In the genomic region with DNA sequence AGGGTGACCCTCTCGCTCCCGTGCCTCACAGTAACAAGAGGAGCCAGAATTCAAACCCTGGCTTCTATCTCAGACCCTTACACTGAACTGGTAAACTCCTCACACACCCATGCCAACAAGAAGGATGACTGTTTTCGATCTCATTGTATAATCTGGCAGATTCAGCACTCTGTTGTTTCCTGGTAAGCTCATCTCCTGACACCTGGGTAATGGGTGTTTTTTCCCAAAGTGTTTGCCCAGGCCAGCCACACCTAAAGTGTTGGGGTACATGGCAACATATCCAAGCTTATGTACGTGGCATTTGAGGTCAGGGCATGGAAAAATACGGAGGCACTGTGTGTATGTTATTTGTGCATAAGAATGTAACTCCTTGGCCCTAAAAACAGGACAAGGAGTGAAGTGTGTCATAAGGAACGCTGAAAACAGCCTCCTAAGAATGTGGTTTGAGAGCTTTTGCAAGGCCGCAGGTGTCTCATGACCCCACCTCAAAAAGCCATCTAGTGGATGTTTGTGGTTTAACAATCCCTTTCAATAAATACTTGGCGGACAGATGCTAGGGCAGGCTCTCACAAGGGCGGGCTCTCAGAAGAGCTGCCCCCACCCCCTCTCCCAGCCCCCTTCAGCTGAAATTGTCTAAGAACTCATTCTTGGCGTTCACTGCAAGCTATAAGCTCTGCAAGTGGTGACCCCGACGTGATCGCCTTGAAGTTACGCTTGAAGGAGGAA, we compare ENCODE assay signal across 1 cellular context.
TF ChIP-seq lines count a peak whose summit lies in the region.

MS4A15 (plus strand) TSS at position 561 of the 726 bp plus-strand sequence. CDS start 6,867 bp downstream, outside the sequence.

TF ChIP-seq in SK-N-SH treated with all-trans-retinoic acid at 6 μM for 48 hours, 23 proteins besides CTCF, POLR2A, EP300 and RAD21 (continued from another document):
- TF ChIP-seq, protein P1, sequence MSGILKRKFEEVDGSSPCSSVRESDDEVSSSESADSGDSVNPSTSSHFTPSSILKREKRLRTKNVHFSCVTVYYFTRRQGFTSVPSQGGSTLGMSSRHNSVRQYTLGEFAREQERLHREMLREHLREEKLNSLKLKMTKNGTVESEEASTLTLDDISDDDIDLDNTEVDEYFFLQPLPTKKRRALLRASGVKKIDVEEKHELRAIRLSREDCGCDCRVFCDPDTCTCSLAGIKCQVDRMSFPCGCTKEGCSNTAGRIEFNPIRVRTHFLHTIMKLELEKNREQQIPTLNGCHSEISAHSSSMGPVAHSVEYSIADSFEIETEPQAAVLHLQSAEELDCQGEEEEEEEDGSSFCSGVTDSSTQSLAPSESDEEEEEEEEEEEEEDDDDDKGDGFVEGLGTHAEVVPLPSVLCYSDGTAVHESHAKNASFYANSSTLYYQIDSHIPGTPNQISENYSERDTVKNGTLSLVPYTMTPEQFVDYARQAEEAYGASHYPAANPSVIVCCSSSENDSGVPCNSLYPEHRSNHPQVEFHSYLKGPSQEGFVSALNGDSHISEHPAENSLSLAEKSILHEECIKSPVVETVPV (CRISPR knock-in tag; IDR thresholded peaks at IDR 0.05), result no peak
- TF ChIP-seq PPARA (CRISPR knock-in tag; IDR thresholded peaks at IDR 0.05; ENCODE audit: borderline replicate concordance), result no peak
- TF ChIP-seq OSR1 (CRISPR knock-in tag; IDR thresholded peaks at IDR 0.05), result no peak
- no peak for TF ChIP-seq TSHZ2 (CRISPR knock-in tag; IDR thresholded peaks at IDR 0.05)
- TF ChIP-seq, protein P2, sequence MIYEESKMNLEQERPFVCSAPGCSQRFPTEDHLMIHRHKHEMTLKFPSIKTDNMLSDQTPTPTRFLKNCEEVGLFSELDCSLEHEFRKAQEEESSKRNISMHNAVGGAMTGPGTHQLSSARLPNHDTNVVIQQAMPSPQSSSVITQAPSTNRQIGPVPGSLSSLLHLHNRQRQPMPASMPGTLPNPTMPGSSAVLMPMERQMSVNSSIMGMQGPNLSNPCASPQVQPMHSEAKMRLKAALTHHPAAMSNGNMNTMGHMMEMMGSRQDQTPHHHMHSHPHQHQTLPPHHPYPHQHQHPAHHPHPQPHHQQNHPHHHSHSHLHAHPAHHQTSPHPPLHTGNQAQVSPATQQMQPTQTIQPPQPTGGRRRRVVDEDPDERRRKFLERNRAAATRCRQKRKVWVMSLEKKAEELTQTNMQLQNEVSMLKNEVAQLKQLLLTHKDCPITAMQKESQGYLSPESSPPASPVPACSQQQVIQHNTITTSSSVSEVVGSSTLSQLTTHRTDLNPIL (CRISPR knock-in tag; IDR thresholded peaks at IDR 0.05; ENCODE audit: low read depth), result no peak
- TF ChIP-seq ZNF70 (CRISPR knock-in tag; IDR thresholded peaks at IDR 0.05), result no peak
- no peak for TF ChIP-seq TCF4 (CRISPR knock-in tag; IDR thresholded peaks at IDR 0.05; ENCODE audit: borderline replicate concordance)
